In the genomic region with DNA sequence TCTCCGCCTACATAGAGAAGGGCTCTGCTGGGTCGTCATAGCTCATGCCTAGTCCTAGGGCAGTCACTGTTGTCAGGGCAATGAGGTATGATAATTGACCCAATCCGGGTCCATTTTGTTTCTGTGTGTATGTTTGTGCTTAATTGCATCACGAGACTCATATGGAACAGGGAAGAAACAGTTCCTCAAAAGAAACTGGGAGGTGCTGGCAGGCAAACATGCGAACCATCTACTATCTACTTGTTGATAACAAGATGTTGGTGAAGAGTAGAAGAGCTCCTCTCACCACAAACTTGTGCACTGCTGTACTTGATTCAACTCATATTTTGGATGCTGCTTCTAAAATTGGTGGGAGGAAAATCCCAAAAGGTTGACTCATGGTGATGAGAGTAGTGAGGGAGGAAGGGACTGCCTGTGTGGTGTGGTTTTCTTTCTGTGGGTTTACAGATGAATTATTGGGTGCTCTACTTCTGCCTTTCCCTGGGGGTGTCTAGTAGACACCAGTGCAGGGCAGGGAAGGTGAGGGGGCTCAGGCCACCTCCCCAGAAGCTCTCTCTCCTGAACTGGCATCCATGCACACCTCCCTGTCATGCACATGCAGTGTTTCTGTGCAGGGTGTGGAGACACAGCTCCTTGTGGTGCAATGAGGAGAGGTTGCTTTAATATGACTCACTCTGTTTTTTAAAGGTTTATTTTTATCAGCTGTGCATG, we compare ENCODE assay signal across 8 cellular contexts. TPM values are rescaled to one million over a fixed set of nuclear protein-coding genes. Genes with fewer than 3 reads are reported as not detected.
A peak's percentile ranks its signal among the peaks of the same experiment; 100 is the strongest.
DNase-seq lines count a peak whose midpoint lies in the region; ATAC-seq and TF ChIP-seq lines count a peak whose summit lies in the region.

No MANE protein-coding gene starts in this region.

- H3K4me1 ChIP-seq in heart left ventricle (peaks cover 0 to 18% (median 6%) of the 10 kb centered on the region in 12 donors), right atrium auricular region (peaks cover 0 to 14% of the 10 kb centered on the region in 2 donors)

- TF ChIP-seq CTCF in heart left ventricle (IDR thresholded peaks at IDR 0.05) (no peak), right atrium auricular region (IDR thresholded peaks at IDR 0.05) (no peak)

- WGBS in heart left ventricle, 4 donors = 58 to 70% (median 65%) methylated on average over 5 of the region's 5 CpGs

- intact Hi-C loops in heart left ventricle (cut with DNase I) = no loop called here

- H3K36me3 ChIP-seq in heart left ventricle (no peaks in the 10 kb centered on the region), right atrium auricular region (no peaks in the 10 kb centered on the region)

- ATAC-seq in heart left ventricle (peak in 3 of 4 donors; percentile 7 to 40 (median 26)), HG03378 (IDR thresholded peaks at IDR 0.05; ENCODE audit: unreplicated experiment) (peak; percentile 64)

- H3K27ac ChIP-seq in heart left ventricle (no peak overlapping the region), right atrium auricular region (no peak overlapping the region)

- H3K9me3 ChIP-seq in heart left ventricle (no peaks in the 10 kb centered on the region), right atrium auricular region (no peaks in the 10 kb centered on the region)

- no peak for TF ChIP-seq POLR2A in heart left ventricle (IDR thresholded peaks at IDR 0.05)

- H3K27me3 ChIP-seq in heart left ventricle = no peaks in the 10 kb centered on the region
- no peaks in the 10 kb centered on the region for H3K27me3 ChIP-seq in right atrium auricular region

- H3K4me3 ChIP-seq in heart left ventricle (no peak overlapping the region), right atrium auricular region (no peak overlapping the region)

- DNase-seq in heart left ventricle = no peak
- DNase-seq in right atrium auricular region (ENCODE audit: low spot score) = no peak
- peak; percentile 61 for DNase-seq in astrocyte of the hippocampus (ENCODE audit: low read depth, low spot score)
- DNase-seq in superior temporal gyrus (ENCODE audit: extremely low spot score) = peak; percentile 45
- no peak for DNase-seq in NCI-H82 (lab: John Stamatoyannopoulos, UW)
- no peak for DNase-seq in epidermal melanocyte (ENCODE audit: insufficient read length, low spot score)
- DNase-seq in NCI-H69 (lab: John Stamatoyannopoulos, UW) = no peak

RNA-seq across cellular contexts. Expression of a gene that starts 29.4 kb away (rescaled TPM):
- 1 to 10 TPM; 1.3 to 7.3 (median 2.7) TPM for total RNA-seq in heart left ventricle
- polyA plus RNA-seq in heart left ventricle = 1 to 10 TPM in 1 of 2 donors, under 1 TPM in 1; 0.40 to 4.0 TPM
- total RNA-seq in right atrium auricular region = 1 to 10 TPM; 1.0 to 1.7 TPM

RNA-seq across cellular contexts. Expression of a gene that starts 59.9 kb away (rescaled TPM):
- total RNA-seq in heart left ventricle (10 to 100 TPM; 11.3 to 50.6 (median 26.3) TPM), right atrium auricular region (10 to 100 TPM; 11.2 to 25.5 TPM)
- 10 to 100 TPM; 36.2 to 74.7 TPM for polyA plus RNA-seq in heart left ventricle

Comparison
In these comparisons a context has a peak if more than half of its experiments do, and no peak if none do; other contexts are left out.
1. DNase-seq: peak in astrocyte of the hippocampus (single experiment) and superior temporal gyrus (single experiment); none in heart left ventricle (0 of 5), right atrium auricular region (single experiment), NCI-H82 (single experiment), epidermal melanocyte (single experiment) and NCI-H69 (single experiment).